In the genomic region with DNA sequence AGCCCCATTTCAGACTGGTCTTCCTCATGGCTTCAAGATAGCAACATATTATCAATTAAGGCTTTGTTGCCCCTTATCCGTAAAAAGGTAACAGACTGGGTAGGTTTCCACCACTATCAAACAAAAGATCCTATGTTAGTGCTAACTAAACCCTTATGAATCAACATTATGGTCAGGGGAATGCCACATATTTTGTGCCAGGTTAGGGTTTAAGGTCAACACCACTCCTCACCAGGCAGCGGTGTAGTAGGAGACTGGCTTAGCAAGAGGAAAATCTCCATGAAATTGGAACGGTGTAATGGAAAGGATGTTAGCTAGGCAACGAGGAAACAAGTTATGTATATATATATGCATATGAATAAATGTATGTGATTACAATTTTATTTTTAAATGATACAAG, we compare ENCODE assay signal across 9 cellular contexts.
"Had no signal": no experiment of that assay in that cellular context is flagged by ENCODE, and none has a peak within 500 bp of the region (broad histone marks: within the 10 kb centered on the region; RNA-seq: fewer than 3 reads in every experiment).

No MANE protein-coding gene starts in this region.

- H3K4me3 Mint-ChIP-seq: IgD-negative memory B cell had no signal

- H3K27ac Mint-ChIP-seq: IgD-negative memory B cell had no signal

- H3K4me1 Mint-ChIP-seq: IgD-negative memory B cell had no signal

- H3K27ac ChIP-seq: HL-60, KMS-11 had no signal

- H3K27me3 Mint-ChIP-seq: IgD-negative memory B cell had no signal

- H3K4me3 ChIP-seq: K562 had no signal

- H3K36me3 Mint-ChIP-seq: IgD-negative memory B cell had no signal

- ATAC-seq: HepG2, K562 had no signal

- FAIRE-seq: HepG2, HTR-8/SVneo, K562 had no signal

- DNase-seq: IMR-90, KBM-7, KG1 had no signal
